ENCODE assay signal across 21 cellular contexts in genomic region chr10:130720235-130720634, GRCh38.
A peak's percentile ranks its signal among the peaks of the same experiment; 100 is the strongest.
DNase-seq lines count a peak whose midpoint lies in the region; TF ChIP-seq lines count a peak whose summit lies in the region.
"Had no signal": no experiment of that assay in that cellular context is flagged by ENCODE, and none has a peak within 500 bp of the region (broad histone marks: within the 10 kb centered on the region; RNA-seq: fewer than 3 reads in every experiment).

No MANE protein-coding gene starts in this region.

- no peak overlapping the region for H4K8ac ChIP-seq in mesendoderm (ENCODE audit: low read depth, low read length)
- H4K8ac ChIP-seq in neuronal stem cell (ENCODE audit: low read depth, low read length): no peak overlapping the region

- H2AK5ac ChIP-seq in mesendoderm (ENCODE audit: low read length) (no peak overlapping the region), neuronal stem cell (ENCODE audit: low read depth, low read length) (no peak overlapping the region)

- H3K27me3 ChIP-seq in BLaER1 (no peaks in the 10 kb centered on the region), mesendoderm (ENCODE audit: insufficient read depth, low read length, poor library complexity) (no peaks in the 10 kb centered on the region), spleen (replicated peaks in 1 of 7) (peaks cover 0 to 3% (median 0%) of the 10 kb centered on the region in 7 donors), neuronal stem cell (ENCODE audit: control insufficient read depth in 3 of 3, insufficient read depth in 3 of 3, low read depth in 1 of 3, low read length in 3 of 3) (no peaks in the 10 kb centered on the region)
- H3K27me3 ChIP-seq: BE2C had no signal

- H2BK15ac ChIP-seq in mesendoderm (replicated peaks; ENCODE audit: low read depth) (no peak overlapping the region), neuronal stem cell (ENCODE audit: low read length) (no peak overlapping the region)

- H3K79me1 ChIP-seq in mesendoderm (ENCODE audit: low read length) (no peaks in the 10 kb centered on the region), neuronal stem cell (ENCODE audit: low read depth, low read length) (no peaks in the 10 kb centered on the region)

- peak; percentile 23 for DNase-seq in mesendoderm
- peak; percentile 13 for DNase-seq in spleen
- no peak for DNase-seq in neuronal stem cell (ENCODE audit: low spot score)
- DNase-seq in NCI-H1930 (lab: John Stamatoyannopoulos, UW): no peak
- no peak for DNase-seq in HuH-7 (ENCODE audit: low spot score)
- DNase-seq: 8988T; ACHN; AML-193; BE2C; Caco-2; CD4-positive, CD25-positive, alpha-beta regulatory T cell; CD8-positive, alpha-beta T cell; DMS153; DND-41; GM23248; H7; HCEC 1CT had no signal

- H2BK120ac ChIP-seq in mesendoderm (ENCODE audit: low read depth, low read length): no peak overlapping the region
- no peak overlapping the region for H2BK120ac ChIP-seq in neuronal stem cell (ENCODE audit: low read depth, low read length)

- H3K23ac ChIP-seq in mesendoderm (ENCODE audit: low read length) (no peak overlapping the region), neuronal stem cell (ENCODE audit: low read depth, low read length, poor library complexity) (no peak overlapping the region)

- H3K14ac ChIP-seq in neuronal stem cell (ENCODE audit: low read length): no peak overlapping the region

- H4K91ac ChIP-seq in neuronal stem cell (ENCODE audit: low read depth, low read length, poor library complexity): no peak overlapping the region

- no peaks in the 10 kb centered on the region for H3K9me3 ChIP-seq in BLaER1
- H3K9me3 ChIP-seq in HEK293 (ENCODE audit: control insufficient read depth, insufficient read depth, low read depth, low read length): no peaks in the 10 kb centered on the region
- H3K9me3 ChIP-seq in spleen: no peaks in the 10 kb centered on the region
- H3K9me3 ChIP-seq in neuronal stem cell (replicated peaks in 1 of 2; ENCODE audit: control insufficient read depth in 2 of 2, insufficient read depth in 1 of 2, low read depth in 1 of 2, low read length in 2 of 2): no peaks in the 10 kb centered on the region
- H3K9me3 ChIP-seq: A549, BE2C, Caco-2 had no signal

- no peaks in the 10 kb centered on the region for H4K20me1 ChIP-seq in BLaER1

- no peak for TF ChIP-seq POLR2A in spleen (IDR thresholded peaks at IDR 0.05)

- no peaks in the 10 kb centered on the region for H3K79me2 ChIP-seq in mesendoderm (ENCODE audit: control insufficient read depth, insufficient read depth, low read length)

- TF ChIP-seq CTCF in HEK293 (tag by site-specific recombination; IDR thresholded peaks at IDR 0.05) (no peak), spleen (IDR thresholded peaks at IDR 0.05 in 8 of 11, conservative IDR thresholded peaks at IDR 0.05 in 3 of 11) (no peak)

- H3K4me1 ChIP-seq in BLaER1 (peaks cover 59% of the 10 kb centered on the region), HEK293 (ENCODE audit: control insufficient read depth, insufficient read depth, low read length) (no peaks in the 10 kb centered on the region), mesendoderm (ENCODE audit: control insufficient read depth, low read depth, low read length) (no peaks in the 10 kb centered on the region), spleen (no peaks in the 10 kb centered on the region), neuronal stem cell (ENCODE audit: control insufficient read depth in 2 of 2, insufficient read depth in 1 of 2, low read depth in 1 of 2, low read length in 2 of 2) (peaks cover 0 to 9% of the 10 kb centered on the region in 2 donors)
- H3K4me1 ChIP-seq: A549, BE2C, Caco-2 had no signal

- CTCF ChIA-PET in HEK293 (lab: Yijun Ruan, JAX): no interaction called here

- H3K4me2 ChIP-seq in BLaER1 (peak overlapping the region; percentile 77), mesendoderm (ENCODE audit: low read length) (no peak overlapping the region), neuronal stem cell (ENCODE audit: insufficient read depth, low read length, poor library complexity, severe bottlenecking) (no peak overlapping the region)
- H3K4me2 ChIP-seq: A549 had no signal

- POLR2A ChIA-PET in HEK293 (lab: Yijun Ruan, JAX): no interaction called here

- no peak overlapping the region for H4K5ac ChIP-seq in mesendoderm (ENCODE audit: low read length)

- H2BK5ac ChIP-seq in mesendoderm (ENCODE audit: low read length): no peak overlapping the region
- no peak overlapping the region for H2BK5ac ChIP-seq in neuronal stem cell (ENCODE audit: low read length)

- no peak overlapping the region for H3K18ac ChIP-seq in mesendoderm (ENCODE audit: low read length)
- no peak overlapping the region for H3K18ac ChIP-seq in neuronal stem cell (ENCODE audit: low read length)

- H3K36me3 ChIP-seq in BLaER1 (no peaks in the 10 kb centered on the region), HEK293 (ENCODE audit: control insufficient read depth in 2 of 2, insufficient read depth in 1 of 2, low read length in 2 of 2) (no peaks in the 10 kb centered on the region), mesendoderm (ENCODE audit: control insufficient read depth, insufficient read depth, low read length) (no peaks in the 10 kb centered on the region), spleen (no peaks in the 10 kb centered on the region), neuronal stem cell (replicated peaks in 1 of 2; ENCODE audit: control insufficient read depth in 2 of 2, insufficient read depth in 2 of 2, low read length in 2 of 2) (no peaks in the 10 kb centered on the region)
- H3K36me3 ChIP-seq: BE2C had no signal

- no peak overlapping the region for H3K56ac ChIP-seq in mesendoderm (ENCODE audit: low read length)

- intact Hi-C loops in spleen (cut with DNase I; ENCODE audit: low total_unique reads): no loop called here

- H3K27ac ChIP-seq in BLaER1 (no peak overlapping the region), HEK293 (ENCODE audit: extremely low read depth, low read depth, low read length) (no peak overlapping the region), mesendoderm (ENCODE audit: low read depth, low read length) (no peak overlapping the region), spleen (no peak overlapping the region), neuronal stem cell (replicated peaks; ENCODE audit: low read length) (no peak overlapping the region)
- H3K27ac ChIP-seq: A549, C4-2B, GM23248 had no signal

- no peak overlapping the region for H2BK12ac ChIP-seq in neuronal stem cell (ENCODE audit: low read length)

- no peak overlapping the region for H3K4me3 ChIP-seq in BLaER1
- H3K4me3 ChIP-seq in HEK293 (ENCODE audit: low read depth, low read length): no peak overlapping the region
- H3K4me3 ChIP-seq in mesendoderm (ENCODE audit: low read length): no peak overlapping the region
- H3K4me3 ChIP-seq in spleen: no peak overlapping the region
- no peak overlapping the region for H3K4me3 ChIP-seq in neuronal stem cell (ENCODE audit: low read length in 2 of 2)
- H3K4me3 ChIP-seq: A549, GM23248 had no signal

- no peak overlapping the region for H2AFZ ChIP-seq in neuronal stem cell (ENCODE audit: low read length)
- H2AFZ ChIP-seq: GM23248 had no signal

- H3K9ac ChIP-seq in BLaER1 (no peak overlapping the region), mesendoderm (ENCODE audit: low read length) (no peak overlapping the region), neuronal stem cell (ENCODE audit: low read depth, low read length, poor library complexity) (no peak overlapping the region)
- H3K9ac ChIP-seq: GM23248 had no signal

- no CpG with 5 or more reads among the region's 5 CpGs for WGBS in mesendoderm (ENCODE audit: extremely low coverage, insufficient coverage, low lambda C conversion rate)
- 75 to 85% (median 79%) methylated on average over 5 of the region's 5 CpGs for WGBS in spleen, 5 donors
- WGBS in neuronal stem cell (ENCODE audit: extremely low coverage in 2 of 2, insufficient read length in 2 of 2, insufficient replicate concordance in 1 of 2), 2 donors: no CpG with 5 or more reads among the region's 5 CpGs

- H3K4ac ChIP-seq in mesendoderm (ENCODE audit: low read depth, low read length) (no peak overlapping the region), neuronal stem cell (ENCODE audit: low read length) (no peak overlapping the region)

TF ChIP-seq in HEK293, 187 proteins besides CTCF, POLR2A, EP300 and RAD21:
- TF ChIP-seq ZNF660 (tag by site-specific recombination; IDR thresholded peaks at IDR 0.05): peak; percentile 54; the same call in 1 of the 2 replicates
- no peak for TF ChIP-seq ZNF843 (tag by site-specific recombination; IDR thresholded peaks at IDR 0.05)

Comparison
In these comparisons a context has a peak if more than half of its experiments do, and no peak if none do; other contexts are left out.
1. DNase-seq: peak in mesendoderm (single experiment) and spleen (single experiment); none in neuronal stem cell (single experiment), NCI-H1930 (0 of 2) and HuH-7 (single experiment).